ENCODE assay signal across 21 cellular contexts in genomic region chr10:96974348-96974747, GRCh38.
DNase-seq lines count a peak whose midpoint lies in the region; ATAC-seq, FAIRE-seq and TF ChIP-seq lines count a peak whose summit lies in the region.
"Had no signal": no experiment of that assay in that cellular context is flagged by ENCODE, and none has a peak within 500 bp of the region (broad histone marks: within the 10 kb centered on the region; RNA-seq: fewer than 3 reads in every experiment).

No MANE protein-coding gene starts in this region.

- 0 out of 22 replicates have a peak overlapping the region, but pooled peaks of 1 of the 11 experiments have one; percentile 16 for H3K27ac ChIP-seq in BLaER1 treated with 17β-estradiol and CSF1 and Interleukin-3, amounts not matched to agents 10 nM and 100 nM
- H3K27ac ChIP-seq in astrocyte (ENCODE audit: low read depth, low read length) (no peak overlapping the region), smooth muscle cell (ENCODE audit: low read depth) (no peak overlapping the region)
- H3K27ac ChIP-seq: neutrophil, transverse colon had no signal

- ATAC-seq in HG02938 (IDR thresholded peaks at IDR 0.05; ENCODE audit: unreplicated experiment): peak; percentile 41
- ATAC-seq in mucosa of descending colon: peak; percentile 66
- no peak for ATAC-seq in HG02763 (IDR thresholded peaks at IDR 0.05; ENCODE audit: unreplicated experiment)
- ATAC-seq: stimulated activated naive CD8-positive, alpha-beta T cell treated with anti-CD3 and anti-CD28 coated beads, Interleukin-15, Interleukin-2, amounts not matched to agents 100 U/mL and 50 U/mL, for 24 hours had no signal

- peaks cover 2% of the 10 kb centered on the region for H3K36me3 Mint-ChIP-seq in astrocyte (ENCODE audit: low read depth, unreplicated experiment)

- H3K36me3 ChIP-seq in BLaER1 treated with 17β-estradiol and CSF1 and Interleukin-3, amounts not matched to agents 10 nM and 100 nM: peaks cover 0 to 17% (median 4%) of the 10 kb centered on the region in 11 experiments; a peak in 5 of 22 replicates
- no peaks in the 10 kb centered on the region for H3K36me3 ChIP-seq in astrocyte (ENCODE audit: insufficient read depth, low read length)
- no peaks in the 10 kb centered on the region for H3K36me3 ChIP-seq in mucosa of descending colon (ENCODE audit: low read depth)
- no peaks in the 10 kb centered on the region for H3K36me3 ChIP-seq in smooth muscle cell (ENCODE audit: low read depth)
- H3K36me3 ChIP-seq: neutrophil, transverse colon had no signal

- 0 out of 22 replicates have a peak, but pooled peaks cover 0 to 4% (median 0%) of the 10 kb centered on the region in 11 experiments for H4K20me1 ChIP-seq in BLaER1 treated with 17β-estradiol and CSF1 and Interleukin-3, amounts not matched to agents 10 nM and 100 nM
- no peaks in the 10 kb centered on the region for H4K20me1 ChIP-seq in astrocyte (ENCODE audit: insufficient read depth, low read length)
- H4K20me1 ChIP-seq in smooth muscle cell (ENCODE audit: low read depth): no peaks in the 10 kb centered on the region

- H3K27me3 Mint-ChIP-seq in astrocyte (ENCODE audit: low read depth, unreplicated experiment): no peaks in the 10 kb centered on the region
- H3K27me3 Mint-ChIP-seq: activated CD4-positive, alpha-beta T cell treated with anti-CD3 and anti-CD28 coated beads, Interleukin-2, amount 10 ng/mL, durations not matched to agents 24 days and 14 days had no signal

- no peak overlapping the region for H3K4me3 ChIP-seq in BLaER1 treated with 17β-estradiol and CSF1 and Interleukin-3, amounts not matched to agents 10 nM and 100 nM
- H3K4me3 ChIP-seq in astrocyte (ENCODE audit: insufficient read depth, low read depth, low read length) (no peak overlapping the region), mucosa of descending colon (no peak overlapping the region), smooth muscle cell (no peak overlapping the region)
- H3K4me3 ChIP-seq: transverse colon had no signal

- no peak overlapping the region for H2AFZ ChIP-seq in astrocyte (ENCODE audit: low read depth, low read length)
- H2AFZ ChIP-seq in smooth muscle cell (ENCODE audit: low read depth): no peak overlapping the region

- H3K4me1 ChIP-seq in BLaER1 treated with 17β-estradiol and CSF1 and Interleukin-3, amounts not matched to agents 10 nM and 100 nM: peaks cover 12 to 23% (median 15%) of the 10 kb centered on the region in 10 experiments
- no peaks in the 10 kb centered on the region for H3K4me1 ChIP-seq in astrocyte (ENCODE audit: insufficient read depth, low read length)
- no peaks in the 10 kb centered on the region for H3K4me1 ChIP-seq in mucosa of descending colon (ENCODE audit: low read depth)
- peaks cover 8% of the 10 kb centered on the region for H3K4me1 ChIP-seq in smooth muscle cell (ENCODE audit: low read depth)

- no peak overlapping the region for H3K27ac Mint-ChIP-seq in astrocyte (ENCODE audit: unreplicated experiment)
- H3K27ac Mint-ChIP-seq: activated CD4-positive, alpha-beta T cell treated with anti-CD3 and anti-CD28 coated beads, Interleukin-2, amount 10 ng/mL, durations not matched to agents 24 days and 14 days had no signal

- 80% methylated on average over 4 of the region's 4 CpGs for WGBS in smooth muscle cell (ENCODE audit: low lambda C conversion rate)

- FAIRE-seq in astrocyte (lab: Jason Lieb, UNC): peak; percentile 29
- FAIRE-seq: TTC549 had no signal

- H3K9ac ChIP-seq in BLaER1 treated with 17β-estradiol and CSF1 and Interleukin-3, amounts not matched to agents 10 nM and 100 nM: no peak overlapping the region
- H3K9ac ChIP-seq in astrocyte (ENCODE audit: low read length) (no peak overlapping the region), smooth muscle cell (ENCODE audit: low read depth) (no peak overlapping the region)

- intact Hi-C loops in mucosa of descending colon (cut with DNase I, micrococcal nuclease): no loop called here

- peaks cover 13% of the 10 kb centered on the region for H3K4me1 Mint-ChIP-seq in astrocyte (ENCODE audit: low read depth, unreplicated experiment)

- no peaks in the 10 kb centered on the region for H3K9me3 Mint-ChIP-seq in astrocyte (ENCODE audit: unreplicated experiment)
- H3K9me3 Mint-ChIP-seq: activated CD4-positive, alpha-beta T cell treated with anti-CD3 and anti-CD28 coated beads, Interleukin-2, amount 10 ng/mL, durations not matched to agents 24 days and 14 days had no signal

- no peaks in the 10 kb centered on the region for H3K27me3 ChIP-seq in BLaER1 treated with 17β-estradiol and CSF1 and Interleukin-3, amounts not matched to agents 10 nM and 100 nM
- no peaks in the 10 kb centered on the region for H3K27me3 ChIP-seq in astrocyte (ENCODE audit: insufficient read depth, low read length)
- H3K27me3 ChIP-seq in smooth muscle cell (ENCODE audit: low read depth): no peaks in the 10 kb centered on the region
- H3K27me3 ChIP-seq: neutrophil, transverse colon had no signal

- peak overlapping the region; percentile 14 to 75 (median 31); a peak in 20 of 22 replicates for H3K4me2 ChIP-seq in BLaER1 treated with 17β-estradiol and CSF1 and Interleukin-3, amounts not matched to agents 10 nM and 100 nM
- no peak overlapping the region for H3K4me2 ChIP-seq in astrocyte (ENCODE audit: low read length)
- H3K4me2 ChIP-seq in smooth muscle cell: no peak overlapping the region

- DNase-seq in astrocyte (ENCODE audit: low read depth) (peak; percentile 26), mucosa of descending colon (no peak), NCI-H2029 treated with DMSO at 0.1 percent for 48 hours (lab: John Stamatoyannopoulos, UW) (no peak), smooth muscle cell (lab: John Stamatoyannopoulos, UW; ENCODE audit: unreplicated experiment) (no peak)
- no peak for DNase-seq in activated effector memory CD4-positive, alpha-beta T cell treated with Interleukin-2 at 50 U/mL for 16 hours
- DNase-seq: activated CD4-positive, alpha-beta T cell treated with anti-CD3 and anti-CD28 coated beads, Interleukin-2, amount 10 ng/mL, durations not matched to agents 24 days and 14 days; activated effector memory CD4-positive, alpha-beta T cell treated with anti-CD3 and anti-CD28 coated beads, Interleukin-2, amount 50 U/mL, for 16 hours; amniotic stem cell; DND-41; effector CD8-positive, alpha-beta T cell; hypothalamus; KG1; NCI-H1417; retina; stimulated activated naive CD8-positive, alpha-beta T cell treated with anti-CD3 and anti-CD28 coated beads, Interleukin-15, Interleukin-2, amounts not matched to agents 100 U/mL and 50 U/mL, for 24 hours; transverse colon had no signal

- H3K9me3 ChIP-seq in BLaER1 treated with 17β-estradiol and CSF1 and Interleukin-3, amounts not matched to agents 10 nM and 100 nM (replicated peaks in 1 of 11): no peaks in the 10 kb centered on the region
- H3K9me3 ChIP-seq in astrocyte (ENCODE audit: insufficient read depth, low read depth, low read length): no peaks in the 10 kb centered on the region
- H3K9me3 ChIP-seq in mucosa of descending colon: no peaks in the 10 kb centered on the region
- no peaks in the 10 kb centered on the region for H3K9me3 ChIP-seq in smooth muscle cell (replicated peaks; ENCODE audit: low read depth)
- H3K9me3 ChIP-seq: neutrophil, transverse colon had no signal

- no peaks in the 10 kb centered on the region for H3F3A ChIP-seq in smooth muscle cell (ENCODE audit: low read depth)

- no peak for TF ChIP-seq CTCF in astrocyte (IDR thresholded peaks at IDR 0.05; ENCODE audit: insufficient read depth, low read depth, low read length)
- TF ChIP-seq CTCF in mucosa of descending colon (IDR thresholded peaks at IDR 0.05): no peak
- no peak for TF ChIP-seq CTCF in smooth muscle cell (IDR thresholded peaks at IDR 0.05; ENCODE audit: borderline replicate concordance, insufficient read depth, poor library complexity, severe bottlenecking)

- H3K79me2 ChIP-seq in astrocyte (ENCODE audit: insufficient read depth, low read length) (no peaks in the 10 kb centered on the region), smooth muscle cell (ENCODE audit: low read depth) (no peaks in the 10 kb centered on the region)

- no peak overlapping the region for H3K4me3 Mint-ChIP-seq in astrocyte (ENCODE audit: unreplicated experiment)
- H3K4me3 Mint-ChIP-seq: activated CD4-positive, alpha-beta T cell treated with anti-CD3 and anti-CD28 coated beads, Interleukin-2, amount 10 ng/mL, durations not matched to agents 24 days and 14 days had no signal

Comparison
In these comparisons a context has a peak if more than half of its experiments do, and no peak if none do; other contexts are left out.
1. H3K4me2 ChIP-seq: peak in BLaER1 treated with 17β-estradiol and CSF1 and Interleukin-3, amounts not matched to agents 10 nM and 100 nM (11 of 11); none in astrocyte (single experiment) and smooth muscle cell (single experiment).